1 cellular context compared by ENCODE assay signal in the genomic region with DNA sequence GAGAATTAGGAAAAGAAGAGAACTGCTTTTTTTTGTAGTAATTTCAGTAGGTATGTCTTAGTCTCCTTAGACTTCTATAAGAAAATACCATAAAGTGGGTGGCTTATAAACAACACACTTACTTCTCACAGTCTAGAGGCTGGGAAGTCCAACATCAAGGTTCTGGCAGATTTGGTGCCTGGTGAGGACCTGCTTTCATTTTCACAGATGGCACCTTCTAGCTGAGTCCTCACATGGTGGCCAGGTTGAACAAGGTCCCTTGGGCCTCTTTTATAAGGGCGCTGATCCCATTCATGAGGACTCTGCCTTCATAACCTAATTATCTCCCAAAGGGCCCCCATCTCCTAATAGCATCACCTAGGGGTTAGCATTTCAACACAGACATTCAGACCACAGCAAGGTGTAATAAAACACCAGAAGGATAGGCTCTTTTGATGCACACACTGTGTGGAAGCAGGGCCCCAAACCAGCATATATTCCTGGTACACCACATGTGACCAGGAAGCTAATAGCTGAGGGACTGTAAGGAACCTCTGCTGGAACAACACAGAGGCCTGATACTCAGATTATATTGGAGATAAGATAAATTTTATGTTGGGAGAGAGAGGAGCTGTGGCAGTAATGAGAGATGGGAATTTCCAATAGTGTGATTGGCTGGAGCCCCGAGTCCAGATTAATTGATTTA.
TF ChIP-seq lines count a peak whose summit lies in the region.

No MANE protein-coding gene starts in this region.

TF ChIP-seq in HepG2, 621 proteins besides CTCF, POLR2A, EP300 and RAD21 (continued from another document):
- no peak for TF ChIP-seq KAT8 (CRISPR knock-in tag; IDR thresholded peaks at IDR 0.05)
- TF ChIP-seq RARA (CRISPR knock-in tag; IDR thresholded peaks at IDR 0.05): no peak
